Comparison of ENCODE assay signal across 8 cellular contexts in the genomic region with DNA sequence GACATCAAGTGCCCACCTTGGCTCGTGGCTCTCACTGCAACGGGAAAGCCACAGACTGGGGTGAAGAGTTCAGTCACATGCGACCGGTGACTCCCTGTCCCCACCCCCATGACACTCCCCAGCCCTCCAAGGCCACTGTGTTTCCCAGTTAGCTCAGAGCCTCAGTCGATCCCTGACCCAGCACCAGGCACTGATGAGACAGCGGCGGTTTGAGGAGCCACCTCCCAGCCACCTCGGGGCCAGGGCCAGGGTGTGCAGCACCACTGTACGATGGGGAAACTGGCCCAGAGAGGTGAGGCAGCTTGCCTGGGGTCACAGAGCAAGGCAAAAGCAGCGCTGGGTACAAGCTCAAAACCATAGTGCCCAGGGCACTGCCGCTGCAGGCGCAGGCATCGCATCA.
DNase-seq lines count a peak whose midpoint lies in the region; ATAC-seq, FAIRE-seq and TF ChIP-seq lines count a peak whose summit lies in the region.
"Not testable (repeated sequence)": the region's sequence is repeated elsewhere in the genome, so short reads cannot be mapped to it uniquely, and the experiment has no call there.

No MANE protein-coding gene starts in this region.

- TF ChIP-seq CTCF in chondrocyte (IDR thresholded peaks at IDR 0.05); kidney (IDR thresholded peaks at IDR 0.05; ENCODE audit: borderline replicate concordance, extremely low read depth, insufficient read depth); lung (IDR thresholded peaks at IDR 0.05; ENCODE audit: control extremely low read depth, extremely low read depth); tibial artery (IDR thresholded peaks at IDR 0.05): not testable (repeated sequence)

- not testable (repeated sequence) for H3K4me1 ChIP-seq in kidney (ENCODE audit: control insufficient read depth in 1 of 2, insufficient read depth in 1 of 2, low read depth in 1 of 2, low read length in 2 of 2); lung (ENCODE audit: control insufficient read depth in 2 of 2, insufficient read depth in 2 of 2, low read length in 2 of 2); tibial artery; aorta (ENCODE audit: control insufficient read depth in 1 of 2, insufficient read depth in 2 of 2, low read length in 2 of 2)

- not testable (repeated sequence) for H3K36me3 Mint-ChIP-seq in chondrocyte (ENCODE audit: low read depth)

- ATAC-seq in lung (ENCODE audit: insufficient read depth, low FRiP score); aorta (ENCODE audit: low FRiP score): not testable (repeated sequence)

- H3K4me3 Mint-ChIP-seq in chondrocyte (ENCODE audit: unreplicated experiment), result not testable (repeated sequence)

- H3K4me1 Mint-ChIP-seq in chondrocyte (ENCODE audit: low read depth), result not testable (repeated sequence)

- DNase-seq in activated effector memory CD4-positive, alpha-beta T cell treated with anti-CD3 and anti-CD28 coated beads, Interleukin-2, amount 50 U/mL, for 16 hours, result peak; percentile 55
- DNase-seq in chondrocyte (ENCODE audit: low spot score) (peak; percentile 70), kidney (peak; percentile 54), lung (ENCODE audit: low spot score) (peak; percentile 11), posterior vena cava (ENCODE audit: low spot score) (peak; percentile 58), tibial artery (peak; percentile 18 to 57), aorta (peak; percentile 18 to 64)
- DNase-seq in stimulated activated CD4-positive, alpha-beta T cell treated with anti-CD3 and anti-CD28 coated beads, Interleukin-4, amount 100 ng/mL, for 24 hours, result peak; percentile 2

- not testable (repeated sequence) for H3K27ac ChIP-seq in kidney (ENCODE audit: low read depth in 2 of 2, low read length in 2 of 2); lung (ENCODE audit: low read depth in 1 of 2, low read length in 1 of 2); tibial artery; aorta (ENCODE audit: low read depth in 1 of 2, low read length in 2 of 2)

- not testable (repeated sequence) for H3K9ac ChIP-seq in kidney (ENCODE audit: low read length in 2 of 2)

- intact Hi-C loops in kidney (cut with DNase I); posterior vena cava (cut with DNase I); tibial artery (cut with DNase I; ENCODE audit: low total_unique reads); aorta (cut with DNase I): not testable (repeated sequence)

- not testable (repeated sequence) for H3K27me3 Mint-ChIP-seq in chondrocyte (ENCODE audit: low read depth)

- not testable (repeated sequence) for H3K9me3 Mint-ChIP-seq in chondrocyte (ENCODE audit: low read depth)

- H3K9me3 ChIP-seq in kidney (ENCODE audit: control insufficient read depth in 1 of 2, low read length in 2 of 2); lung (ENCODE audit: control insufficient read depth in 2 of 2, insufficient read depth in 1 of 2, low read length in 1 of 2); tibial artery; aorta (ENCODE audit: control insufficient read depth, low read length): not testable (repeated sequence)

- H3K4me3 ChIP-seq in kidney (ENCODE audit: low read length in 2 of 2); lung; tibial artery; aorta (ENCODE audit: low read length in 2 of 2): not testable (repeated sequence)

- not testable (repeated sequence) for FAIRE-seq in kidney (lab: Jason Lieb, UNC)

- H3K27me3 ChIP-seq in lung (ENCODE audit: control insufficient read depth, insufficient read depth); tibial artery; aorta (ENCODE audit: control insufficient read depth in 1 of 2, insufficient read depth in 2 of 2, low read length in 1 of 2): not testable (repeated sequence)

- 84 to 86% methylated on average over 5 of the region's 13 CpGs for WGBS in lung, 2 donors
- WGBS in aorta, 2 donors, result 84 to 92% methylated on average over 5 of the region's 13 CpGs

- not testable (repeated sequence) for H3K27ac Mint-ChIP-seq in chondrocyte (ENCODE audit: unreplicated experiment)

- not testable (repeated sequence) for H3K36me3 ChIP-seq in kidney (ENCODE audit: control insufficient read depth in 1 of 2, insufficient read depth in 2 of 2, low read length in 2 of 2); lung (ENCODE audit: control insufficient read depth in 2 of 2, insufficient read depth in 2 of 2, low read length in 2 of 2); aorta (ENCODE audit: control insufficient read depth in 1 of 2, insufficient read depth in 2 of 2, low read length in 1 of 2)
- peaks cover 5 to 11% (median 10%) of the 10 kb centered on the region in 3 donors for H3K36me3 ChIP-seq in tibial artery

Comparison
In these comparisons a context has a peak if more than half of its experiments do, and no peak if none do; other contexts are left out.
1. DNase-seq: peak in every context shown above with its lines; median percentile 70 in chondrocyte; 58 in posterior vena cava; 55 in activated effector memory CD4-positive, alpha-beta T cell treated with anti-CD3 and anti-CD28 coated beads, Interleukin-2, amount 50 U/mL, for 16 hours; 54 in kidney; 41 in aorta; 38 in tibial artery; 11 in lung; 2 in stimulated activated CD4-positive, alpha-beta T cell treated with anti-CD3 and anti-CD28 coated beads, Interleukin-4, amount 100 ng/mL, for 24 hours.